In genomic region chr1:39882152-39882551, GRCh38 we compare ENCODE assay signal across 9 cellular contexts. TPM values are rescaled to one million over a fixed set of nuclear protein-coding genes. Genes with fewer than 3 reads are reported as not detected.
DNase-seq lines count a peak whose midpoint lies in the region; ATAC-seq and TF ChIP-seq lines count a peak whose summit lies in the region.
"Had no signal": no experiment of that assay in that cellular context is flagged by ENCODE, and none has a peak within 500 bp of the region (broad histone marks: within the 10 kb centered on the region; RNA-seq: fewer than 3 reads in every experiment).

No MANE protein-coding gene starts in this region.

- in situ Hi-C loops in Panc1 (cut with HindIII; ENCODE audit: low pct_unique_long_range_greater_than_20kb, low sequenced_read_pairs) = no loop called here

- H3K36me3 ChIP-seq in Panc1 (ENCODE audit: control insufficient read depth, insufficient read depth, low read length) (peaks cover 2% of the 10 kb centered on the region; the same call in 1 of the 2 replicates), esophagus (ENCODE audit: control insufficient read depth in 2 of 2, insufficient read depth in 2 of 2, low read length in 1 of 2) (no peaks in the 10 kb centered on the region), prostate gland (no peaks in the 10 kb centered on the region)

- H3K27ac ChIP-seq in Panc1 (ENCODE audit: low read length) (peak overlapping the region; percentile 90), esophagus (ENCODE audit: low read depth in 2 of 2, low read length in 1 of 2) (no peak overlapping the region), prostate gland (peak overlapping the region in 1 of 2 donors; percentile 1)

- H3K4me3 ChIP-seq in GM12864 (ENCODE audit: low read depth, low read length) (peak overlapping the region; percentile 88), Panc1 (ENCODE audit: low read depth in 2 of 2, low read length in 2 of 2) (peak overlapping the region; percentile 72 to 85), esophagus (ENCODE audit: low read depth in 1 of 2, low read length in 2 of 2) (peak overlapping the region; percentile 94 to 97), prostate gland (peak overlapping the region; percentile 71 to 80)

- no peak for TF ChIP-seq POLR2A in prostate gland (IDR thresholded peaks at IDR 0.05)

- CTCF ChIA-PET in Panc1 (lab: Charles Lee) = no interaction called here

- POLR2A ChIA-PET in Panc1 (lab: Charles Lee) = no interaction called here

- H3K4me1 ChIP-seq in Panc1 (ENCODE audit: control insufficient read depth, insufficient read depth, low read length) = peaks cover 12% of the 10 kb centered on the region
- H3K4me1 ChIP-seq in esophagus (ENCODE audit: control insufficient read depth in 2 of 2, insufficient read depth in 2 of 2, low read length in 1 of 2) = peaks cover 0 to 3% of the 10 kb centered on the region in 2 donors
- peaks cover 16% of the 10 kb centered on the region for H3K4me1 ChIP-seq in prostate gland (replicated peaks)

- no peaks in the 10 kb centered on the region for H3K9me3 ChIP-seq in Panc1 (ENCODE audit: control insufficient read depth, insufficient read depth, low read depth, low read length)
- H3K9me3 ChIP-seq in esophagus (ENCODE audit: control insufficient read depth in 2 of 2, insufficient read depth in 1 of 2, low read depth in 1 of 2, low read length in 1 of 2) = no peaks in the 10 kb centered on the region
- no peaks in the 10 kb centered on the region for H3K9me3 ChIP-seq in prostate gland

- ATAC-seq in Panc1 (no peak), GM18867 (IDR thresholded peaks at IDR 0.05; ENCODE audit: unreplicated experiment) (no peak), GM21447 (IDR thresholded peaks at IDR 0.05; ENCODE audit: unreplicated experiment) (no peak)

- intact Hi-C loops in Panc1 (cut with micrococcal nuclease; ENCODE audit: unreplicated experiment) (no loop called here), prostate gland (cut with DNase I) (no loop called here)

- 36 to 44% methylated on average over 2 of the region's 2 CpGs for WGBS in esophagus, 2 donors
- WGBS in prostate gland = 32% methylated on average over 2 of the region's 2 CpGs

- TF ChIP-seq CTCF in GM12864 (IDR thresholded peaks at IDR 0.05; ENCODE audit: low read depth, low read length, missing control alignments) = no peak
- TF ChIP-seq CTCF in Panc1 (IDR thresholded peaks at IDR 0.05) = no peak
- no peak for TF ChIP-seq CTCF in prostate gland (IDR thresholded peaks at IDR 0.05)

- BruUV-seq in Panc1 (replicated peaks; lab: Mats Ljungman, UMichigan) = no TSS peak

- DNase-seq in GM12864 (ENCODE audit: low read depth) = no peak
- DNase-seq in Panc1 (ENCODE audit: low read depth, low spot score) = no peak
- DNase-seq in prostate gland (ENCODE audit: low spot score) = no peak
- DNase-seq in NCI-H1092 (lab: John Stamatoyannopoulos, UW) = no peak
- no peak for DNase-seq in mucosa of gallbladder (ENCODE audit: low spot score)
- DNase-seq: SHP77 treated with DMSO at 0.1 percent for 48 hours had no signal

- no peaks in the 10 kb centered on the region for H3K27me3 ChIP-seq in Panc1 (ENCODE audit: control insufficient read depth, insufficient read depth, low read length)
- no peaks in the 10 kb centered on the region for H3K27me3 ChIP-seq in esophagus (ENCODE audit: control insufficient read depth in 1 of 2, insufficient read depth in 2 of 2, low read length in 2 of 2)
- no peaks in the 10 kb centered on the region for H3K27me3 ChIP-seq in prostate gland (replicated peaks; ENCODE audit: insufficient read depth)

RNA-seq across cellular contexts. Expression of gene TRIT1, which starts 1.2 kb away (rescaled TPM):
- total RNA-seq in Panc1 (2021; ENCODE audit: unreplicated experiment) (22.7 TPM), prostate gland (10 to 100 TPM; 23.2 to 35.5 TPM), mucosa of gallbladder (13.4 TPM)
- polyA plus RNA-seq in Panc1 (2012; ENCODE audit: insufficient read length) = 18.1 TPM
- 10 to 100 TPM; 15.0 to 24.1 TPM for polyA plus RNA-seq in esophagus

RNA-seq across cellular contexts. Expression of gene MYCL, which starts 19.6 kb away (rescaled TPM):
- total RNA-seq in Panc1 (2021; ENCODE audit: unreplicated experiment) (2.0 TPM), prostate gland (10 to 100 TPM; 14.5 to 19.7 TPM), mucosa of gallbladder (4.4 TPM)
- polyA plus RNA-seq in Panc1 (2012; ENCODE audit: insufficient read length) = 1.1 TPM
- 1 to 10 TPM; 5.1 to 9.5 TPM for polyA plus RNA-seq in esophagus
